Comparison of ENCODE assay signal across 1 cellular context in genomic region chr3:39327746-39328349, GRCh38.
TF ChIP-seq lines count a peak whose summit lies in the region.

No MANE protein-coding gene starts in this region.

TF ChIP-seq in GM23338, 12 proteins besides CTCF, POLR2A, EP300 and RAD21 (continued from another document):
- TF ChIP-seq REST (IDR thresholded peaks at IDR 0.05; ENCODE audit: unreplicated experiment) (no peak), ETS1 (IDR thresholded peaks at IDR 0.05) (no peak), NANOG (IDR thresholded peaks at IDR 0.05; ENCODE audit: borderline replicate concordance) (no peak), ZNF331 (CRISPR knock-in tag; IDR thresholded peaks at IDR 0.05; ENCODE audit: low read depth) (no peak)
TF ChIP-seq in GM23338: peak in this region for 0.
